8 cellular contexts compared by ENCODE assay signal in the genomic region with DNA sequence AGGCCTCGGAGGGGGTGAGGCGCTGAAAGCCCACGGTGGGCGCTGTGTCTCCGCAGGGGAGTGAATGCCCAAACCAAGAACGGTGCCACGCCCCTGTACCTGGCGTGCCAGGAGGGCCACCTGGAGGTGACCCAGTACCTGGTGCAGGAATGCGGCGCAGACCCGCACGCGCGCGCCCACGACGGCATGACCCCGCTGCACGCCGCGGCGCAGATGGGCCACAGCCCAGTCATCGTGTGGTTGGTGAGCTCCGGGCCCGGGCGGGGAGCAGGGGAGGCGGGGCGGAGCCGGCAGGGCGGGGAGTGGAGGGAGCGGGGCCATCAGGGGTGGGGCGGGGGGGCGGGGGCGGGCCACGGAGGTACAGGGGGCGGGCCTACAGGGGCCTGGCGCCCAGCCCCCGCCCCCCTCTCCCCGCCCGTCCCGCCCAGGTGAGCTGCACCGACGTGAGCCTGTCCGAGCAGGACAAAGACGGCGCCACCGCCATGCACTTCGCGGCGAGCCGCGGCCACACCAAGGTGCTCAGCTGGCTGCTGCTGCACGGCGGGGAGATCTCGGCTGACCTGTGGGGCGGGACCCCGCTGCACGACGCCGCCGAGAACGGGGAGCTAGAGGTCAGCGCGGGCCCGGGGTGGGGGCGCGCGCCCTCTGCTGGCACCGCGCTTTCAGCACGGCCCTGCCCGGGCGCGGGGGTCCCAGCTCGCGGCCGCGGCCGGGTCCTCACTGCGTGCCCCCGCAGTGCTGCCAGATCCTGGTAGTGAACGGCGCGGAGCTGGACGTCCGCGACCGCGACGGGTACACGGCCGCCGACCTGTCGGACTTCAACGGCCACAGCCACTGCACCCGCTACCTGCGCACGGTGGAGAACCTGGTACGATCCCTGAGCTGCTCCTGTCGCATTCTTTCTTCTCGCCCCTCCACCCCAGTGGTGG. TPM values are rescaled to one million over a fixed set of nuclear protein-coding genes. Genes with fewer than 3 reads are reported as not detected.
A peak's percentile ranks its signal among the peaks of the same experiment; 100 is the strongest.
DNase-seq lines count a peak whose midpoint lies in the region; ATAC-seq and TF ChIP-seq lines count a peak whose summit lies in the region.

No MANE protein-coding gene starts in this region.

- peaks cover 16% of the 10 kb centered on the region for H3K27me3 ChIP-seq in ACC112 (ENCODE audit: insufficient read depth, low read length)
- peaks cover 26% of the 10 kb centered on the region for H3K27me3 ChIP-seq in iPS-18a (ENCODE audit: control insufficient read depth, insufficient read depth, low read length)

- peaks cover 5% of the 10 kb centered on the region for H3K4me1 Mint-ChIP-seq in activated naive CD4-positive, alpha-beta T cell treated with anti-CD3 and anti-CD28 coated beads for 36 hours (ENCODE audit: low read depth)

- H3K4me3 ChIP-seq in ACC112 (ENCODE audit: low read depth, low read length) (peak overlapping the region; percentile 45; the same call in 1 of the 2 replicates), iPS-18a (ENCODE audit: low read length) (peak overlapping the region; percentile 37), lower leg skin (ENCODE audit: low read depth, poor library complexity, severe bottlenecking) (no peak overlapping the region)

- H3K36me3 Mint-ChIP-seq in activated naive CD4-positive, alpha-beta T cell treated with anti-CD3 and anti-CD28 coated beads for 36 hours (ENCODE audit: low read depth) = no peaks in the 10 kb centered on the region

- CTCF ChIA-PET in RWPE1 (lab: Yijun Ruan, JAX) = interaction anchor here (0.5 to 5.5 kb wide), 4 partner anchors 20 to 399 kb away, joined by 4 to 85 read pairs (median 7); a partner anchor contains a TSS
- CTCF ChIA-PET in activated naive CD4-positive, alpha-beta T cell treated with anti-CD3 and anti-CD28 coated beads for 36 hours (lab: Charles Lee) = interaction anchor here (0.8 to 5.1 kb wide), 5 partner anchors 17 to 193 kb away, joined by 3 to 39 read pairs (median 18); no protein-coding TSS in a partner anchor

- H3K36me3 ChIP-seq in ACC112 (ENCODE audit: insufficient read depth, low read length) = no peaks in the 10 kb centered on the region
- no peaks in the 10 kb centered on the region for H3K36me3 ChIP-seq in iPS-18a (ENCODE audit: control insufficient read depth, low read depth, low read length)

- H2AFZ ChIP-seq in ACC112 (ENCODE audit: low read length, unreplicated experiment) = no peak overlapping the region

- no peaks in the 10 kb centered on the region for H3K9me3 Mint-ChIP-seq in activated naive CD4-positive, alpha-beta T cell treated with anti-CD3 and anti-CD28 coated beads for 36 hours

- no peaks in the 10 kb centered on the region for H3K9me3 ChIP-seq in iPS-18a (ENCODE audit: control insufficient read depth, low read depth, low read length)

- H3K27ac ChIP-seq in ACC112 (ENCODE audit: low read depth, low read length) = no peak overlapping the region
- H3K27ac ChIP-seq in RWPE1 = 0 out of 2 replicates have a peak overlapping the region, but pooled peaks have one; percentile 58
- H3K27ac ChIP-seq in iPS-18a (ENCODE audit: low read length) = no peak overlapping the region

- peaks cover 6% of the 10 kb centered on the region for H3K4me1 ChIP-seq in ACC112 (ENCODE audit: control insufficient read depth, insufficient read depth, low read length, unreplicated experiment)
- H3K4me1 ChIP-seq in iPS-18a (ENCODE audit: control insufficient read depth, low read depth, low read length) = no peaks in the 10 kb centered on the region

- DNase-seq in GM20000 (ENCODE audit: low spot score) = peak; percentile 79
- peak; percentile 79 for DNase-seq in RWPE1 (ENCODE audit: low spot score)
- peak; percentile 73 for DNase-seq in activated naive CD4-positive, alpha-beta T cell treated with anti-CD3 and anti-CD28 coated beads for 36 hours
- peak; percentile 41 to 79 (median 57) for DNase-seq in stimulated activated CD4-positive, alpha-beta T cell treated with anti-CD3 and anti-CD28 coated beads, TNF-alpha, amount 100 ng/mL, for 48 hours (ENCODE audit: low read depth in 3 of 3)
- DNase-seq in lower leg skin (ENCODE audit: low spot score in 2 of 2) = no peak

- POLR2A ChIA-PET in RWPE1 (lab: Yijun Ruan, JAX; ENCODE audit: low non-redundant PET) = no interaction called here

- H3K9ac ChIP-seq in iPS-18a (ENCODE audit: low read length) = no peak overlapping the region

- TF ChIP-seq CTCF in GM20000 (IDR thresholded peaks at IDR 0.05; ENCODE audit: extremely low read depth, missing control alignments) (peak; percentile 11), RWPE1 (conservative IDR thresholded peaks at IDR 0.05; ENCODE audit: low read depth) (peak; percentile 44), lower leg skin (IDR thresholded peaks at IDR 0.05) (no peak)

- no peak for TF ChIP-seq POLR2A in lower leg skin (IDR thresholded peaks at IDR 0.05)

- H3K27me3 Mint-ChIP-seq in activated naive CD4-positive, alpha-beta T cell treated with anti-CD3 and anti-CD28 coated beads for 36 hours (ENCODE audit: low read depth) = peaks cover 29% of the 10 kb centered on the region

- H3K27ac Mint-ChIP-seq in activated naive CD4-positive, alpha-beta T cell treated with anti-CD3 and anti-CD28 coated beads for 36 hours = no peak overlapping the region

- intact Hi-C loops in activated naive CD4-positive, alpha-beta T cell treated with anti-CD3 and anti-CD28 coated beads for 36 hours (cut with micrococcal nuclease) = no loop called here
- intact Hi-C loops in lower leg skin (cut with DNase I; ENCODE audit: low total_unique reads) = no loop called here

- H3K79me2 ChIP-seq in ACC112 (ENCODE audit: control insufficient read depth, insufficient read depth, low read length, unreplicated experiment) = no peaks in the 10 kb centered on the region

- no peak overlapping the region for H3K4me3 Mint-ChIP-seq in activated naive CD4-positive, alpha-beta T cell treated with anti-CD3 and anti-CD28 coated beads for 36 hours

- no peak for ATAC-seq in HG03571 (IDR thresholded peaks at IDR 0.05; ENCODE audit: unreplicated experiment)

- WGBS in lower leg skin, 2 donors = 25 to 28% methylated on average over 29 to 39 of the region's 101 CpGs

RNA-seq across cellular contexts. Expression of a gene that starts 15.9 kb away (rescaled TPM):
- under 1 TPM; 0.50 to 0.79 TPM for total RNA-seq in activated naive CD4-positive, alpha-beta T cell treated with anti-CD3 and anti-CD28 coated beads for 36 hours
- 10 to 100 TPM; 27.5 to 64.3 (median 30.3) TPM for total RNA-seq in lower leg skin

RNA-seq across cellular contexts. Expression of a gene that starts 20.7 kb away (rescaled TPM):
- under 1 TPM; 0.14 to 0.74 TPM for total RNA-seq in activated naive CD4-positive, alpha-beta T cell treated with anti-CD3 and anti-CD28 coated beads for 36 hours
- 10 to 100 TPM; 15.4 to 47.7 (median 35.8) TPM for total RNA-seq in lower leg skin

RNA-seq across cellular contexts. Expression of a gene that starts 25.5 kb away (rescaled TPM):
- 10 to 100 TPM; 82.4 to 87.0 TPM for total RNA-seq in activated naive CD4-positive, alpha-beta T cell treated with anti-CD3 and anti-CD28 coated beads for 36 hours
- 100 to 1,000 TPM in 1 of 4 donors, 10 to 100 TPM in 3; 53.7 to 168 (median 75.7) TPM for total RNA-seq in lower leg skin

RNA-seq across cellular contexts. Expression of a gene that starts 46.9 kb away (rescaled TPM):
- 10 to 100 TPM; 74.2 to 77.6 TPM for total RNA-seq in activated naive CD4-positive, alpha-beta T cell treated with anti-CD3 and anti-CD28 coated beads for 36 hours
- total RNA-seq in lower leg skin = 10 to 100 TPM; 21.1 to 27.7 (median 24.6) TPM

RNA-seq across cellular contexts. Expression of a gene that starts 51.0 kb away (rescaled TPM):
- 1 to 10 TPM; 1.7 to 1.8 TPM for total RNA-seq in activated naive CD4-positive, alpha-beta T cell treated with anti-CD3 and anti-CD28 coated beads for 36 hours
- total RNA-seq in lower leg skin = 100 to 1,000 TPM in 2 of 4 donors, 10 to 100 TPM in 2; 72.5 to 170 (median 99.8) TPM

Comparison
In these comparisons a context has a peak if more than half of its experiments do, and no peak if none do; other contexts are left out.
1. DNase-seq: peak in GM20000 (single experiment), RWPE1 (single experiment), activated naive CD4-positive, alpha-beta T cell treated with anti-CD3 and anti-CD28 coated beads for 36 hours (single experiment) and stimulated activated CD4-positive, alpha-beta T cell treated with anti-CD3 and anti-CD28 coated beads, TNF-alpha, amount 100 ng/mL, for 48 hours (3 of 3); none in lower leg skin (0 of 2).
2. CTCF ChIP-seq: peak in GM20000 (single experiment) and RWPE1 (single experiment); none in lower leg skin (0 of 3).
3. RNA of a gene that starts 15.9 kb away (total RNA-seq): 27.5 to 64.3 TPM in lower leg skin; 0.50 to 0.79 TPM in activated naive CD4-positive, alpha-beta T cell treated with anti-CD3 and anti-CD28 coated beads for 36 hours; every median in the first group is over 10 times any median in the second.
4. RNA of a gene that starts 20.7 kb away (total RNA-seq): 15.4 to 47.7 TPM in lower leg skin; 0.14 to 0.74 TPM in activated naive CD4-positive, alpha-beta T cell treated with anti-CD3 and anti-CD28 coated beads for 36 hours; every median in the first group is over 4 times any median in the second.